ENCODE assay signal across 1 cellular context in the genomic region with DNA sequence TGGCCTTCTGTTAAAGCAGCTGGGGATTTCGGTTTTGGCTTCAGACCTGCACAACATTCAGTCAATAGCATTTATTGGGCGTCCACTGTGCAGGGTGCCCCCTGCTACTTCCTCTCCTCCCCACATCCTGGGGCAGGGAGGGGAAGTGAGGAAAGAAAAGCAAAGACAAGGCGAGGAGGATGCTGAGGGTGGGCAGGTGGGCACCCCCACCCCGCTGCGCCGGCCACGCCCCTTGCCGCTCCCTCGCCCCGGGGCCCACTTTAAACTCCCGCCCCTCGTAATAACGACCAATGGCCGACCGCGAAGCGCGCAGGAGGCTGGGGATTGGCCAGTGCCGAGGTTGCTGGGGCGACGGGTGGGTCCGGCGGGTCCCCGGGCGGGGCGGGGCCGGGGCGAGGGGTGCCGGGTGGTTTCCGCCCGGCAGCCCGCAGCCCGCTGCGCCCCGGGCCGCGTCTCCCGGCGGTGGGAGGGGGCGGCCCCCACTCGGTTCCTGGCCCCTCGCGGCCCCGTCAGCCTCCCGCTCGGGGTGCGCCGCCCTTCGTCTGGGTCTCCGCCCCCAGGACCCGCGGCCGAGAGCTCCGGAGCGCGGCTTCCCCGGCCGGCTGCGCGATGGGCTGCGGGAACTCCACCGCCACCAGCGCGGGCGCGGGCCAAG.
TF ChIP-seq lines count a peak whose summit lies in the region.

C12orf75 (plus strand) TSS at position 409 of the 655 bp plus-strand sequence; CDS start at position 610, 201 bp downstream.

TF ChIP-seq in HepG2, 621 proteins besides CTCF, POLR2A, EP300 and RAD21 (continued from another document):
- TF ChIP-seq ZNF841 (CRISPR knock-in tag; IDR thresholded peaks at IDR 0.05; ENCODE audit: borderline replicate concordance) (no peak), ATF7-NPFF (CRISPR knock-in tag; IDR thresholded peaks at IDR 0.05; ENCODE audit: low read depth) (peak; percentile 29; the same call in 1 of the 2 replicates), SP4 (CRISPR knock-in tag; IDR thresholded peaks at IDR 0.05) (peak; percentile 50; the same call in 1 of the 2 replicates), POLR2G (IDR thresholded peaks at IDR 0.05; ENCODE audit: low read depth, low read length) (no peak), HNRNPK (IDR thresholded peaks at IDR 0.05; ENCODE audit: low read depth, low read length, poor library complexity, severe bottlenecking) (peak; percentile 2), THAP9 (CRISPR knock-in tag; IDR thresholded peaks at IDR 0.05; ENCODE audit: borderline replicate concordance) (no peak), ZNF768 (CRISPR knock-in tag; IDR thresholded peaks at IDR 0.05) (no peak), ZFX (CRISPR knock-in tag; IDR thresholded peaks at IDR 0.05; ENCODE audit: low read depth) (peak; percentile 43), ZNF274 (CRISPR knock-in tag; IDR thresholded peaks at IDR 0.05) (peak; percentile 60; the same call in 1 of the 2 replicates), TEAD2 (CRISPR knock-in tag; IDR thresholded peaks at IDR 0.05) (no peak), ZMYM3 (CRISPR knock-in tag; IDR thresholded peaks at IDR 0.05) (no peak), TFDP2 (CRISPR knock-in tag; IDR thresholded peaks at IDR 0.05) (peak; percentile 94), ZNF570 (CRISPR knock-in tag; IDR thresholded peaks at IDR 0.05; ENCODE audit: borderline replicate concordance) (no peak), ZNF256 (CRISPR knock-in tag; conservative IDR thresholded peaks at IDR 0.05) (no peak), ZNF362 (CRISPR knock-in tag; IDR thresholded peaks at IDR 0.05; ENCODE audit: borderline replicate concordance) (no peak), CENPBD1 (CRISPR knock-in tag; IDR thresholded peaks at IDR 0.05; ENCODE audit: borderline replicate concordance, low read depth) (no peak), HMGA1 (CRISPR knock-in tag; conservative IDR thresholded peaks at IDR 0.05) (no peak), RFX3 (CRISPR knock-in tag; IDR thresholded peaks at IDR 0.05) (peak; percentile 71), BORCS8-MEF2B (CRISPR knock-in tag; IDR thresholded peaks at IDR 0.05) (peak; percentile 86), SIN3A (IDR thresholded peaks at IDR 0.05; ENCODE audit: borderline replicate concordance, low read depth, low read length) (peak; percentile 86; the same call in 1 of the 2 replicates), ZNF883 (CRISPR knock-in tag; IDR thresholded peaks at IDR 0.05; ENCODE audit: not compliant biosample characterization) (no peak), PRPF4 (IDR thresholded peaks at IDR 0.05; ENCODE audit: low read depth, low read length, poor library complexity, severe bottlenecking) (no peak), ZNF614 (CRISPR knock-in tag; IDR thresholded peaks at IDR 0.05; ENCODE audit: borderline replicate concordance) (no peak), ZNF510 (CRISPR knock-in tag; IDR thresholded peaks at IDR 0.05; ENCODE audit: low read depth) (no peak), KDM3A (CRISPR knock-in tag; IDR thresholded peaks at IDR 0.05; ENCODE audit: low read depth) (no peak), TFDP1 (CRISPR knock-in tag; IDR thresholded peaks at IDR 0.05; ENCODE audit: borderline replicate concordance) (peak; percentile 96), RFX1 (IDR thresholded peaks at IDR 0.05) (peak; percentile 51; the same call in 1 of the 2 replicates), KLF9 (CRISPR knock-in tag; IDR thresholded peaks at IDR 0.05; ENCODE audit: low read depth) (peak; percentile 78; the same call in 1 of the 2 replicates), ZNF207 (IDR thresholded peaks at IDR 0.05; ENCODE audit: borderline replicate concordance) (no peak)
- TF ChIP-seq, protein P1, sequence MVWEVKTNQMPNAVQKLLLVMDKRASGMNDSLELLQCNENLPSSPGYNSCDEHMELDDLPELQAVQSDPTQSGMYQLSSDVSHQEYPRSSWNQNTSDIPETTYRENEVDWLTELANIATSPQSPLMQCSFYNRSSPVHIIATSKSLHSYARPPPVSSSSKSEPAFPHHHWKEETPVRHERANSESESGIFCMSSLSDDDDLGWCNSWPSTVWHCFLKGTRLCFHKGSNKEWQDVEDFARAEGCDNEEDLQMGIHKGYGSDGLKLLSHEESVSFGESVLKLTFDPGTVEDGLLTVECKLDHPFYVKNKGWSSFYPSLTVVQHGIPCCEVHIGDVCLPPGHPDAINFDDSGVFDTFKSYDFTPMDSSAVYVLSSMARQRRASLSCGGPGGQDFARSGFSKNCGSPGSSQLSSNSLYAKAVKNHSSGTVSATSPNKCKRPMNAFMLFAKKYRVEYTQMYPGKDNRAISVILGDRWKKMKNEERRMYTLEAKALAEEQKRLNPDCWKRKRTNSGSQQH (CRISPR knock-in tag; IDR thresholded peaks at IDR 0.05; ENCODE audit: low read depth) = no peak
- TF ChIP-seq, protein P2, sequence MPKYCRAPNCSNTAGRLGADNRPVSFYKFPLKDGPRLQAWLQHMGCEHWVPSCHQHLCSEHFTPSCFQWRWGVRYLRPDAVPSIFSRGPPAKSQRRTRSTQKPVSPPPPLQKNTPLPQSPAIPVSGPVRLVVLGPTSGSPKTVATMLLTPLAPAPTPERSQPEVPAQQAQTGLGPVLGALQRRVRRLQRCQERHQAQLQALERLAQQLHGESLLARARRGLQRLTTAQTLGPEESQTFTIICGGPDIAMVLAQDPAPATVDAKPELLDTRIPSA (CRISPR knock-in tag; IDR thresholded peaks at IDR 0.05; ENCODE audit: borderline replicate concordance) = no peak
- TF ChIP-seq, protein P3, sequence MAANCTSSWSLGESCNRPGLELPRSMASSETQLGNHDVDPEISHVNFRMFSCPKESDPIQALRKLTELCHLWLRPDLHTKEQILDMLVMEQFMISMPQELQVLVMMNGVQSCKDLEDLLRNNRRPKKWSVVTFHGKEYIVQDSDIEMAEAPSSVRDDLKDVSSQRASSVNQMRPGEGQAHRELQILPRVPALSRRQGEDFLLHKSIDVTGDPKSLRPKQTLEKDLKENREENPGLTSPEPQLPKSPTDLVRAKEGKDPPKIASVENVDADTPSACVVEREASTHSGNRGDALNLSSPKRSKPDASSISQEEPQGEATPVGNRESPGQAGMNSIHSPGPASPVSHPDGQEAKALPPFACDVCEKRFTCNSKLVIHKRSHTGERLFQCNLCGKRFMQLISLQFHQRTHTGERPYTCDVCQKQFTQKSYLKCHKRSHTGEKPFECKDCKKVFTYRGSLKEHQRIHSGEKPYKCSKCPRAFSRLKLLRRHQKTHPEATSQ (CRISPR knock-in tag; IDR thresholded peaks at IDR 0.05; ENCODE audit: borderline replicate concordance) = no peak
- TF ChIP-seq, protein P4, sequence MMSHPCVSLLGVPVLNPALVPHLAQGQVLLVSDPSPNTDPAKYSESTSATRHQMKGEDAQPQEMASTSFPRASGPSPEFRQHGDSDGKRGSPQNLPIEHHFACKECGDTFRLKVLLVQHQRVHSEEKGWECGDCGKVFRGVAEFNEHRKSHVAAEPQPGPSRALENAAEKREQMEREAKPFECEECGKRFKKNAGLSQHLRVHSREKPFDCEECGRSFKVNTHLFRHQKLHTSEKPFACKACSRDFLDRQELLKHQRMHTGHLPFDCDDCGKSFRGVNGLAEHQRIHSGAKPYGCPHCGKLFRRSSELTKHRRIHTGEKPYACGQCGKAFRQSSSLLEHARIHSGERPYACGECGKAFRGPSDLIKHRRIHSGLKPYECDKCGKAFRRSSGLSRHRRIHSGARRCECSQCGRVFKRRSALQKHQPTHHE (CRISPR knock-in tag; IDR thresholded peaks at IDR 0.05; ENCODE audit: borderline replicate concordance) = no peak
- TF ChIP-seq, protein P5, sequence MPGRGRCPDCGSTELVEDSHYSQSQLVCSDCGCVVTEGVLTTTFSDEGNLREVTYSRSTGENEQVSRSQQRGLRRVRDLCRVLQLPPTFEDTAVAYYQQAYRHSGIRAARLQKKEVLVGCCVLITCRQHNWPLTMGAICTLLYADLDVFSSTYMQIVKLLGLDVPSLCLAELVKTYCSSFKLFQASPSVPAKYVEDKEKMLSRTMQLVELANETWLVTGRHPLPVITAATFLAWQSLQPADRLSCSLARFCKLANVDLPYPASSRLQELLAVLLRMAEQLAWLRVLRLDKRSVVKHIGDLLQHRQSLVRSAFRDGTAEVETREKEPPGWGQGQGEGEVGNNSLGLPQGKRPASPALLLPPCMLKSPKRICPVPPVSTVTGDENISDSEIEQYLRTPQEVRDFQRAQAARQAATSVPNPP (CRISPR knock-in tag; IDR thresholded peaks at IDR 0.05) = 0 out of 2 replicates have a peak, but pooled peaks have one; percentile 46
- TF ChIP-seq, protein P6, sequence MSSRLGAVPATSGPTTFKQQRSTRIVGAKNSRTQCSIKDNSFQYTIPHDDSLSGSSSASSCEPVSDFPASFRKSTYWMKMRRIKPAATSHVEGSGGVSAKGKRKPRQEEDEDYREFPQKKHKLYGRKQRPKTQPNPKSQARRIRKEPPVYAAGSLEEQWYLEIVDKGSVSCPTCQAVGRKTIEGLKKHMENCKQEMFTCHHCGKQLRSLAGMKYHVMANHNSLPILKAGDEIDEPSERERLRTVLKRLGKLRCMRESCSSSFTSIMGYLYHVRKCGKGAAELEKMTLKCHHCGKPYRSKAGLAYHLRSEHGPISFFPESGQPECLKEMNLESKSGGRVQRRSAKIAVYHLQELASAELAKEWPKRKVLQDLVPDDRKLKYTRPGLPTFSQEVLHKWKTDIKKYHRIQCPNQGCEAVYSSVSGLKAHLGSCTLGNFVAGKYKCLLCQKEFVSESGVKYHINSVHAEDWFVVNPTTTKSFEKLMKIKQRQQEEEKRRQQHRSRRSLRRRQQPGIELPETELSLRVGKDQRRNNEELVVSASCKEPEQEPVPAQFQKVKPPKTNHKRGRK (CRISPR knock-in tag; IDR thresholded peaks at IDR 0.05) = no peak
